ENCODE assay signal across 8 cellular contexts in the genomic region with DNA sequence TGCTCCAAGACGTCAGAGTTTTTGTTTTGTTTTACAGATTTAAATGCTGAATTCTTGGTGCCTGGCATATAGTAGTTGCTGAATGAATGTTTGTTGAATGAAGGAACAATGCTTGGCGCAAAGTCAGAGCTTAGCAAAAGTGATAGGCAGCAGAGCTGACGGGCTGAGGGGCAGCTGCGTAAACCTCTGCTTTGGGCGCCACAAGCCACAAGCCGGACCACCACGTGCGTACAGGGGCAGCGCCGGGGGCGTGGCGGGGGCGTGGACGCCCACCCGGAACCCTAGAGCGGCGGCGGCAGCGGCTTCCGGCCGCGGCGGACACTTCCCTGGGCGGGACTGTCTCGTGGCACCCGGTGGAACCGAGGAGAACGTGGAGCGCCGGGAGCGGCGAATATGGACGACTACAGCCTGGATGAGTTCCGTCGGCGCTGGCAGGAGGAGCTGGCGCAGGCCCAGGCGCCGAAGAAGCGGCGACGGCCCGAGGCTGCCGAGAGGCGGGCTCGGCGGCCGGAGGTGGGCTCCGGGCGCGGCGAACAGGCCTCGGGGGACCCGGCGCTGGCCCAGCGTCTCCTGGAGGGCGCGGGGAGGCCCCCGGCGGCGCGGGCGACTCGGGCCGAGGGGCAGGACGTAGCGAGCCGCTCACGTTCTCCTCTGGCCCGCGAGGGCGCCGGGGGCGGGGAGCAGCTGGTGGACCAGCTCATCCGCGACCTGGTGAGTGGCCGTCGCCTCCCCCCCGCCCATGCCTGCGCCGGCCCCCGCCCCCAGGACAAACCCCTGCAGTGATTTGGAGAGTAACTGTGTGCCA. TPM values are rescaled to one million over a fixed set of nuclear protein-coding genes. Genes with fewer than 3 reads are reported as not detected.
DNase-seq lines count a peak whose midpoint lies in the region; ATAC-seq, FAIRE-seq and TF ChIP-seq lines count a peak whose summit lies in the region.

FBXW8 (plus strand) TSS at position 306 of the 805 bp plus-strand sequence; CDS start at position 394, 88 bp downstream.

- peak within 1 kb of the TSS; percentile 83 for H3K4me3 ChIP-seq in HUES6 (ENCODE audit: low read depth, low read length)
- peak within 1 kb of the TSS; percentile 84 to 91 for H3K4me3 ChIP-seq in foreskin fibroblast (ENCODE audit: low read depth in 1 of 2, low read length in 2 of 2)
- peak within 1 kb of the TSS; percentile 63 for H3K4me3 ChIP-seq in neural progenitor cell

- no peaks in the 10 kb centered on the region for H3K9me3 Mint-ChIP-seq in neural progenitor cell

- peak; percentile 91 for ATAC-seq in GM21423 (IDR thresholded peaks at IDR 0.05; ENCODE audit: unreplicated experiment)

- no peak for TF ChIP-seq CTCF in foreskin fibroblast (IDR thresholded peaks at IDR 0.05; ENCODE audit: low read depth, low read length)
- TF ChIP-seq CTCF in neural progenitor cell (IDR thresholded peaks at IDR 0.05): no peak

- peak within 1 kb of the TSS; percentile 91 for H3K4me3 Mint-ChIP-seq in neural progenitor cell

- peaks cover 33% of the 10 kb centered on the region for H4K20me1 ChIP-seq in neural progenitor cell (ENCODE audit: low read depth)

- H3K27ac ChIP-seq in HUES6 (ENCODE audit: low read depth, low read length) (peak within 1 kb of the TSS; percentile 57; the same call in 1 of the 2 replicates), neural progenitor cell (peak within 1 kb of the TSS; percentile 0)

- H3K27me3 ChIP-seq in HUES6 (ENCODE audit: control insufficient read depth, insufficient read depth, low read length) (no peaks in the 10 kb centered on the region; the same call in 1 of the 2 replicates), neural progenitor cell (no peaks in the 10 kb centered on the region)

- FAIRE-seq in RCC 7860 (lab: Jason Lieb, UNC): no peak

- H3K36me3 ChIP-seq in HUES6 (ENCODE audit: control insufficient read depth, insufficient read depth, low read length): peaks cover 4% of the 10 kb centered on the region; the same call in 1 of the 2 replicates
- H3K36me3 ChIP-seq in neural progenitor cell: no peaks in the 10 kb centered on the region

- no peaks in the 10 kb centered on the region for H3K9me3 ChIP-seq in HUES6 (ENCODE audit: control insufficient read depth, insufficient read depth, low read depth, low read length)
- no peaks in the 10 kb centered on the region for H3K9me3 ChIP-seq in neural progenitor cell (ENCODE audit: low read depth)

- H3K79me2 ChIP-seq in neural progenitor cell (ENCODE audit: low read depth): peaks cover 55% of the 10 kb centered on the region

- peaks cover 13% of the 10 kb centered on the region for H3K4me1 Mint-ChIP-seq in neural progenitor cell

- H3K9ac ChIP-seq in HUES6 (ENCODE audit: low read length) (peak within 1 kb of the TSS; percentile 90), neural progenitor cell (peak within 1 kb of the TSS; percentile 63)

- H3K27me3 Mint-ChIP-seq in neural progenitor cell (ENCODE audit: insufficient read depth, low read depth): peaks cover 3% of the 10 kb centered on the region

- DNase-seq in DMS 273 treated with DMSO at 0.1 percent for 48 hours (lab: John Stamatoyannopoulos, UW) (peak; percentile 46), RCC 7860 (ENCODE audit: low spot score) (peak; percentile 49), foreskin fibroblast (peak; percentile 70 to 91), neural progenitor cell (ENCODE audit: low spot score) (peak; percentile 86), stromal cell of bone marrow (ENCODE audit: low read depth) (peak; percentile 42)
- peak; percentile 86 for DNase-seq in activated effector memory CD4-positive, alpha-beta T cell treated with anti-CD3 and anti-CD28 coated beads, Interleukin-2, amount 50 U/mL, for 16 hours

- peak within 1 kb of the TSS; percentile 85 for H3K4me2 ChIP-seq in neural progenitor cell

- H3K4me1 ChIP-seq in HUES6 (ENCODE audit: control insufficient read depth, insufficient read depth, low read length): peaks cover 3% of the 10 kb centered on the region; the same call in 1 of the 2 replicates
- H3K4me1 ChIP-seq in neural progenitor cell: peaks cover 14% of the 10 kb centered on the region

- peak within 1 kb of the TSS; percentile 89 for H2AFZ ChIP-seq in neural progenitor cell (replicated peaks)

- H3F3A ChIP-seq in neural progenitor cell (ENCODE audit: low read depth): peaks cover 17% of the 10 kb centered on the region

- H3K36me3 Mint-ChIP-seq in neural progenitor cell: peaks cover 11% of the 10 kb centered on the region

- peak within 1 kb of the TSS; percentile 21 for H3K27ac Mint-ChIP-seq in neural progenitor cell

RNA-seq across cellular contexts. Expression of gene FBXW8, which starts in this region (rescaled TPM):
- 20.7 and 27.2 TPM in 2 replicates for total RNA-seq in neural progenitor cell (ENCODE audit: low replicate concordance)

Comparison
In these comparisons a context has a peak if more than half of its experiments do, and no peak if none do; other contexts are left out.
1. Peak in every context shown above with its lines: DNase-seq, ATAC-seq, H3K4me3 ChIP-seq and H3K27ac ChIP-seq.